21 cellular contexts compared by ENCODE assay signal in the genomic region with DNA sequence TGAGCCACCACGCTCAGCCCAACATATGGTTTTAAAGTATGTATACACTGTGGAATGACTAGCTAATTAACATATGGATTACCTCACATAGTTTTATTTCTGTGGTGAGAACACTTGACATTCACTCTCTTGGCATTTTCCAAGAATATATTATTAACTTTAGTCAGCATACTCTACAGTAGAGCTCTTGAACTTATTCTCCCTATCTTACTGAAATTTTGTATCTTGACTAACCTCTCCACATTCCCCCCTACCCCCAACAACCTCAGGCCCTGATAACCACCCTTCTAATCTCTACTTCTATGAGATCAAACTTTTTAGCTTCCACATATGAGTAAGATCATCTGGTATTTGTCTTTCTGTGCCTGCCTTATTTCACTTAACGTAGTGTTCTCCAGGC. TPM values are rescaled to one million over a fixed set of nuclear protein-coding genes. Genes with fewer than 3 reads are reported as not detected.
A peak's percentile ranks its signal among the peaks of the same experiment; 100 is the strongest.
DNase-seq lines count a peak whose midpoint lies in the region; ATAC-seq and TF ChIP-seq lines count a peak whose summit lies in the region.
"Had no signal": no experiment of that assay in that cellular context is flagged by ENCODE, and none has a peak within 500 bp of the region (broad histone marks: within the 10 kb centered on the region; RNA-seq: fewer than 3 reads in every experiment).

No MANE protein-coding gene starts in this region.

- H3K27ac ChIP-seq in smooth muscle cell (ENCODE audit: low read depth), result peak overlapping the region; percentile 72
- H3K27ac ChIP-seq in effector memory CD4-positive, alpha-beta T cell (ENCODE audit: insufficient read depth, low read length, poor library complexity, severe bottlenecking), result no peak overlapping the region
- H3K27ac ChIP-seq: 22Rv1, left lung had no signal

- H3K4me1 Mint-ChIP-seq in activated naive CD8-positive, alpha-beta T cell treated with anti-CD3 and anti-CD28 coated beads, Interleukin-2, amount 50 U/mL, for 24 hours, result peaks cover 4% of the 10 kb centered on the region
- peaks cover 9% of the 10 kb centered on the region for H3K4me1 Mint-ChIP-seq in activated naive CD8-positive, alpha-beta T cell treated with anti-CD3 and anti-CD28 coated beads for 36 hours
- no peaks in the 10 kb centered on the region for H3K4me1 Mint-ChIP-seq in glutamatergic neuron (ENCODE audit: low read depth, unreplicated experiment)
- H3K4me1 Mint-ChIP-seq: IgD-negative memory B cell, nephron had no signal

- no peaks in the 10 kb centered on the region for H4K20me1 ChIP-seq in smooth muscle cell (ENCODE audit: low read depth)

- H3K4me1 ChIP-seq in smooth muscle cell (ENCODE audit: low read depth), result peaks cover 13% of the 10 kb centered on the region
- H3K4me1 ChIP-seq in effector memory CD4-positive, alpha-beta T cell (ENCODE audit: control insufficient read depth, insufficient read depth, low read length, poor library complexity, severe bottlenecking), result no peaks in the 10 kb centered on the region
- H3K4me1 ChIP-seq: left lung had no signal

- no peaks in the 10 kb centered on the region for H3K27me3 ChIP-seq in smooth muscle cell (ENCODE audit: low read depth)
- H3K27me3 ChIP-seq in effector memory CD4-positive, alpha-beta T cell (replicated peaks; ENCODE audit: control insufficient read depth, insufficient read depth, low read length, poor library complexity, severe bottlenecking), result no peaks in the 10 kb centered on the region
- H3K27me3 ChIP-seq: left lung, MG63 had no signal

- 15% methylated on average over 2 of the region's 2 CpGs for WGBS in smooth muscle cell (ENCODE audit: low lambda C conversion rate)

- H3K27ac Mint-ChIP-seq in activated naive CD8-positive, alpha-beta T cell treated with anti-CD3 and anti-CD28 coated beads, Interleukin-2, amount 50 U/mL, for 24 hours, result no peak overlapping the region
- no peak overlapping the region for H3K27ac Mint-ChIP-seq in activated naive CD8-positive, alpha-beta T cell treated with anti-CD3 and anti-CD28 coated beads for 36 hours
- no peak overlapping the region for H3K27ac Mint-ChIP-seq in glutamatergic neuron (ENCODE audit: unreplicated experiment)
- H3K27ac Mint-ChIP-seq: IgD-negative memory B cell, nephron, type B pancreatic cell had no signal

- ATAC-seq in activated naive CD8-positive, alpha-beta T cell treated with anti-CD3 and anti-CD28 coated beads, Interleukin-2, amount 50 U/mL, for 24 hours, result peak; percentile 40
- no peak for ATAC-seq in SK-N-SH treated with all-trans-retinoic acid at 6 μM for 48 hours
- ATAC-seq: left lung, Right ventricle myocardium inferior had no signal

- no peak overlapping the region for H2AFZ ChIP-seq in smooth muscle cell (ENCODE audit: low read depth)

- no peaks in the 10 kb centered on the region for H3K36me3 Mint-ChIP-seq in activated naive CD8-positive, alpha-beta T cell treated with anti-CD3 and anti-CD28 coated beads, Interleukin-2, amount 50 U/mL, for 24 hours (ENCODE audit: low read depth)
- H3K36me3 Mint-ChIP-seq in activated naive CD8-positive, alpha-beta T cell treated with anti-CD3 and anti-CD28 coated beads for 36 hours, result no peaks in the 10 kb centered on the region
- H3K36me3 Mint-ChIP-seq in glutamatergic neuron (ENCODE audit: unreplicated experiment), result no peaks in the 10 kb centered on the region
- H3K36me3 Mint-ChIP-seq: type B pancreatic cell had no signal

- DNase-seq in activated naive CD8-positive, alpha-beta T cell treated with anti-CD3 and anti-CD28 coated beads, Interleukin-2, amount 50 U/mL, for 24 hours, result no peak
- DNase-seq in activated naive CD8-positive, alpha-beta T cell treated with anti-CD3 and anti-CD28 coated beads for 36 hours, result no peak
- DNase-seq in fibroblast of mammary gland (ENCODE audit: low read depth) (peak; percentile 34), smooth muscle cell (lab: John Stamatoyannopoulos, UW; ENCODE audit: unreplicated experiment) (no peak), glutamatergic neuron (no peak)
- no peak for DNase-seq in activated CD8-positive, alpha-beta memory T cell treated with anti-CD3 and anti-CD28 coated beads, Interleukin-2, amount 50 U/mL, for 48 hours
- DNase-seq in effector memory CD4-positive, alpha-beta T cell, result no peak
- DNase-seq: activated CD4-positive, alpha-beta T cell treated with anti-CD3 and anti-CD28 coated beads for 48 hours; Calu3; dermis blood vessel endothelial cell; left lung; MG63; NCI-H1436 treated with DMSO at 0.1 percent for 48 hours; NCI-H526 treated with DMSO at 0.1 percent for 48 hours; stimulated activated naive CD4-positive, alpha-beta T cell had no signal

- H3K9me3 Mint-ChIP-seq in activated naive CD8-positive, alpha-beta T cell treated with anti-CD3 and anti-CD28 coated beads, Interleukin-2, amount 50 U/mL, for 24 hours, result no peaks in the 10 kb centered on the region
- no peaks in the 10 kb centered on the region for H3K9me3 Mint-ChIP-seq in activated naive CD8-positive, alpha-beta T cell treated with anti-CD3 and anti-CD28 coated beads for 36 hours
- H3K9me3 Mint-ChIP-seq in glutamatergic neuron (ENCODE audit: unreplicated experiment), result no peaks in the 10 kb centered on the region
- H3K9me3 Mint-ChIP-seq: IgD-negative memory B cell, nephron, type B pancreatic cell had no signal

- H3K27me3 Mint-ChIP-seq in activated naive CD8-positive, alpha-beta T cell treated with anti-CD3 and anti-CD28 coated beads, Interleukin-2, amount 50 U/mL, for 24 hours, result no peaks in the 10 kb centered on the region
- no peaks in the 10 kb centered on the region for H3K27me3 Mint-ChIP-seq in activated naive CD8-positive, alpha-beta T cell treated with anti-CD3 and anti-CD28 coated beads for 36 hours
- H3K27me3 Mint-ChIP-seq in glutamatergic neuron (ENCODE audit: unreplicated experiment), result peaks cover 2% of the 10 kb centered on the region
- H3K27me3 Mint-ChIP-seq: IgD-negative memory B cell, type B pancreatic cell had no signal

- H3F3A ChIP-seq in smooth muscle cell (ENCODE audit: low read depth), result peaks cover 10% of the 10 kb centered on the region

- H3K36me3 ChIP-seq in smooth muscle cell (ENCODE audit: low read depth), result no peaks in the 10 kb centered on the region
- no peaks in the 10 kb centered on the region for H3K36me3 ChIP-seq in effector memory CD4-positive, alpha-beta T cell (ENCODE audit: control insufficient read depth, insufficient read depth, low read length)
- H3K36me3 ChIP-seq: left lung, MG63 had no signal

- TF ChIP-seq CTCF in fibroblast of mammary gland (conservative IDR thresholded peaks at IDR 0.05; ENCODE audit: control insufficient read depth, insufficient read depth, low read depth, low read length) (no peak), smooth muscle cell (IDR thresholded peaks at IDR 0.05; ENCODE audit: borderline replicate concordance, insufficient read depth, poor library complexity, severe bottlenecking) (no peak), glutamatergic neuron (IDR thresholded peaks at IDR 0.05; ENCODE audit: partially characterized antibody, unreplicated experiment) (no peak)

- H3K79me2 ChIP-seq in smooth muscle cell (ENCODE audit: low read depth), result no peaks in the 10 kb centered on the region

- H3K4me3 ChIP-seq in fibroblast of mammary gland (ENCODE audit: control insufficient read depth, low read depth, low read length), result no peak overlapping the region
- no peak overlapping the region for H3K4me3 ChIP-seq in smooth muscle cell
- no peak overlapping the region for H3K4me3 ChIP-seq in effector memory CD4-positive, alpha-beta T cell (ENCODE audit: insufficient read depth, low read depth, low read length, poor library complexity, severe bottlenecking)
- H3K4me3 ChIP-seq: left lung, MG63 had no signal

- H3K9ac ChIP-seq in smooth muscle cell (ENCODE audit: low read depth), result no peak overlapping the region

- H3K4me3 Mint-ChIP-seq in activated naive CD8-positive, alpha-beta T cell treated with anti-CD3 and anti-CD28 coated beads, Interleukin-2, amount 50 U/mL, for 24 hours, result no peak overlapping the region
- H3K4me3 Mint-ChIP-seq in activated naive CD8-positive, alpha-beta T cell treated with anti-CD3 and anti-CD28 coated beads for 36 hours, result no peak overlapping the region
- H3K4me3 Mint-ChIP-seq in glutamatergic neuron (ENCODE audit: unreplicated experiment), result no peak overlapping the region
- H3K4me3 Mint-ChIP-seq: IgD-negative memory B cell, nephron, type B pancreatic cell had no signal

- no peaks in the 10 kb centered on the region for H3K9me3 ChIP-seq in smooth muscle cell (replicated peaks; ENCODE audit: low read depth)
- no peaks in the 10 kb centered on the region for H3K9me3 ChIP-seq in effector memory CD4-positive, alpha-beta T cell (ENCODE audit: control insufficient read depth, low read length)
- H3K9me3 ChIP-seq: left lung, MG63 had no signal

- H3K4me2 ChIP-seq in smooth muscle cell, result peak overlapping the region; percentile 53

TF ChIP-seq in SK-N-SH treated with all-trans-retinoic acid at 6 μM for 48 hours, 23 proteins besides CTCF, POLR2A, EP300 and RAD21:
- no peak for TF ChIP-seq TOX (CRISPR knock-in tag; IDR thresholded peaks at IDR 0.05; ENCODE audit: borderline replicate concordance)
- TF ChIP-seq ZFP30 (CRISPR knock-in tag; IDR thresholded peaks at IDR 0.05), result no peak
- TF ChIP-seq ISL1 (CRISPR knock-in tag; IDR thresholded peaks at IDR 0.05), result peak; percentile 17; the same call in 1 of the 2 replicates

RNA-seq across cellular contexts. Expression of a gene that starts 38.6 kb away (rescaled TPM):
- 10 to 100 TPM; 14.0 to 14.7 TPM for total RNA-seq in activated naive CD8-positive, alpha-beta T cell treated with anti-CD3 and anti-CD28 coated beads for 36 hours
- 19.1 and 23.4 TPM in 2 replicates for total RNA-seq in smooth muscle cell
- polyA plus RNA-seq in smooth muscle cell, result 16.4 and 17.6 TPM in 2 replicates
- 7.4 TPM for total RNA-seq in glutamatergic neuron (ENCODE audit: unreplicated experiment)
